ENCODE assay signal across 1 cellular context in the genomic region with DNA sequence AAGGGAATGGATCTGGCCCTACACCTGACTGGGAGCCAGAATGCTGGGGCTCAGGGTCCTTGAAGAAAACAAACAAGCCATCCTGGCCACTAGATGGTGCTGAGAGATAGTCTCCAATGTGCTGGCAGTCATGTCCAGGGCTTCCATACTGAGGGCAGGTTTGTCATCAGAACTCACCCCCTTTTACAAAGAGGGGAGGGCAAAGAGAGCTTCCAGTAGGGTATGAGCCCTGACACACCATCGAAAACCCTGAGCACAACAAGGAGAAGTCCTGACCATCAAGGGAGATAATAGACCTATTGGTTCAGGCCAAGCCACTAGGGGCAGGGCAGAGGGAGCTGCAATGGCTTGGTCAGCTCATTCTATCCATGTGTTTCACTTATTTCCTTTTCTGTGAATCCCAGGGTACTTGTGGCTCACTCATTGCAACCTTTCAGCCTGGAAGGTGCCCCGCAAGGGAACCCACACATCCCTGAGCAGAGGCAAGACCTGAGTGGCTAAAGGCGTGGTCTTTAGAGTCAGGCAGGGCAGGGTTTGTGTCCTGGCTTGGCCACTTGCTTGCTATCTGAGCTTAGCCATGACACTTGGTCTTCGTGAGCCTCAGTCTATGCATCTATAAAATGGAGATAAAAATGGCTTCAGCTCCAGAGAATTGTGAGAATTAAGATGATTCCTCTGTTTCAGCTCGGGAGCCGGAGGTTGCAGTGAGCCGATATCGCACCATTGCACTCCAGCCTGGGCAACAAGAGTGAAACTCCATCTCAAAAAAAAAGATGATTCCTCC.
TF ChIP-seq lines count a peak whose summit lies in the region.

No MANE protein-coding gene starts in this region.

TF ChIP-seq in H1, 55 proteins besides CTCF, POLR2A, EP300 and RAD21 (continued from another document):
- no peak for TF ChIP-seq SIX5 (IDR thresholded peaks at IDR 0.05; ENCODE audit: low read depth, low read length)
- TF ChIP-seq, protein P1, sequence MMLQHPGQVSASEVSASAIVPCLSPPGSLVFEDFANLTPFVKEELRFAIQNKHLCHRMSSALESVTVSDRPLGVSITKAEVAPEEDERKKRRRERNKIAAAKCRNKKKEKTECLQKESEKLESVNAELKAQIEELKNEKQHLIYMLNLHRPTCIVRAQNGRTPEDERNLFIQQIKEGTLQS (IDR thresholded peaks at IDR 0.05; ENCODE audit: insufficient read depth, low read depth, low read length), result no peak
- TF ChIP-seq TCF12 (IDR thresholded peaks at IDR 0.05; ENCODE audit: low read depth, low read length), result no peak
- TF ChIP-seq, protein P2, sequence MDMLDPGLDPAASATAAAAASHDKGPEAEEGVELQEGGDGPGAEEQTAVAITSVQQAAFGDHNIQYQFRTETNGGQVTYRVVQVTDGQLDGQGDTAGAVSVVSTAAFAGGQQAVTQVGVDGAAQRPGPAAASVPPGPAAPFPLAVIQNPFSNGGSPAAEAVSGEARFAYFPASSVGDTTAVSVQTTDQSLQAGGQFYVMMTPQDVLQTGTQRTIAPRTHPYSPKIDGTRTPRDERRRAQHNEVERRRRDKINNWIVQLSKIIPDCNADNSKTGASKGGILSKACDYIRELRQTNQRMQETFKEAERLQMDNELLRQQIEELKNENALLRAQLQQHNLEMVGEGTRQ (IDR thresholded peaks at IDR 0.05; ENCODE audit: low read length), result no peak
- TF ChIP-seq GTF2F1 (IDR thresholded peaks at IDR 0.05; ENCODE audit: borderline replicate concordance, low read depth, low read length), result no peak
- 0 out of 4 replicates have a peak, but pooled peaks of 1 of the 2 experiments have one; percentile 43 for TF ChIP-seq HDAC2 (IDR thresholded peaks at IDR 0.05; ENCODE audit: borderline replicate concordance in 1 of 2, low read depth in 2 of 2, low read length in 2 of 2)
- peak; percentile 23 for TF ChIP-seq ASH2L (IDR thresholded peaks at IDR 0.05; ENCODE audit: low read length)
- TF ChIP-seq CREB1 (IDR thresholded peaks at IDR 0.05), result peak; percentile 55
- TF ChIP-seq RBBP5 (IDR thresholded peaks at IDR 0.05; ENCODE audit: borderline replicate concordance, low read depth, low read length), result no peak
